In genomic region chr12:65977384-65977783, GRCh38 we compare ENCODE assay signal across 23 cellular contexts.
"Had no signal": no experiment of that assay in that cellular context is flagged by ENCODE, and none has a peak within 500 bp of the region (broad histone marks: within the 10 kb centered on the region; RNA-seq: fewer than 3 reads in every experiment).

No MANE protein-coding gene starts in this region.

- DNase-seq: activated B cell treated with CpG ODN at 0.5 μM for 24 hours; activated CD4-positive, alpha-beta T cell treated with anti-CD3 and anti-CD28 coated beads for 48 hours; activated CD8-positive, alpha-beta T cell treated with anti-CD3 and anti-CD28 coated beads for 36 hours; activated gamma-delta T cell; activated T-cell treated with anti-CD3 and anti-CD28 coated beads, Interleukin-2, amount 50 U/mL, for 48 hours; amygdala; erythroblast; glutamatergic neuron; hypothalamus; kidney glomerular epithelial cell; left ventricle myocardium superior; mesenchymal stem cell; natural killer cell; right cardiac atrium; stimulated activated CD4-positive, alpha-beta T cell treated with anti-CD3 and anti-CD28 coated beads, Interleukin-4, amount 100 ng/mL, for 4 hours; stimulated activated CD8-positive, alpha-beta memory T cell treated with anti-CD3 and anti-CD28 coated beads, Interleukin-4, amount 100 ng/mL, for 48 hours; stimulated activated naive CD8-positive, alpha-beta T cell treated with anti-CD3 and anti-CD28 coated beads, Interleukin-15, Interleukin-2, amounts not matched to agents 100 U/mL and 50 U/mL, for 24 hours had no signal

- H3K9me3 ChIP-seq: suprapubic skin had no signal

- H3K4me3 ChIP-seq: smooth muscle cell, suprapubic skin had no signal

- H3K4me1 ChIP-seq: suprapubic skin had no signal

- H3K36me3 ChIP-seq: suprapubic skin had no signal

- ATAC-seq: activated CD8-positive, alpha-beta T cell treated with anti-CD3 and anti-CD28 coated beads for 36 hours; activated naive CD4-positive, alpha-beta T cell treated with anti-CD3 and anti-CD28 coated beads, Interleukin-2, amount 50 U/mL, for 72 hours; left ventricle myocardium superior; natural killer cell; right cardiac atrium; stimulated activated naive CD8-positive, alpha-beta T cell treated with anti-CD3 and anti-CD28 coated beads, Interleukin-15, Interleukin-2, amounts not matched to agents 100 U/mL and 50 U/mL, for 24 hours had no signal

- H3K27ac Mint-ChIP-seq: activated B cell treated with CpG ODN at 0.5 μM for 24 hours; activated CD8-positive, alpha-beta T cell treated with anti-CD3 and anti-CD28 coated beads for 36 hours; activated naive CD4-positive, alpha-beta T cell treated with anti-CD3 and anti-CD28 coated beads, Interleukin-2, amount 50 U/mL, for 72 hours; brain; natural killer cell; T-helper 2 cell treated with Interferon-gamma antibody and Interleukin-4, amounts not matched to agents 5 μg/mL and 100 μg/mL, for 36 hours; type B pancreatic cell had no signal

- H3K4me3 Mint-ChIP-seq: activated B cell treated with CpG ODN at 0.5 μM for 24 hours; activated CD8-positive, alpha-beta T cell treated with anti-CD3 and anti-CD28 coated beads for 36 hours; brain; natural killer cell; T-helper 2 cell treated with Interferon-gamma antibody and Interleukin-4, amounts not matched to agents 5 μg/mL and 100 μg/mL, for 36 hours; type B pancreatic cell had no signal

- H3K27ac ChIP-seq: suprapubic skin had no signal

- H3K4me1 Mint-ChIP-seq: activated B cell treated with CpG ODN at 0.5 μM for 24 hours, brain, natural killer cell had no signal

- H3K36me3 Mint-ChIP-seq: activated naive CD4-positive, alpha-beta T cell treated with anti-CD3 and anti-CD28 coated beads, Interleukin-2, amount 50 U/mL, for 72 hours; brain; natural killer cell; type B pancreatic cell had no signal

- H3K4me2 ChIP-seq: smooth muscle cell had no signal

- H3K9me3 Mint-ChIP-seq: activated CD8-positive, alpha-beta T cell treated with anti-CD3 and anti-CD28 coated beads for 36 hours; activated naive CD4-positive, alpha-beta T cell treated with anti-CD3 and anti-CD28 coated beads, Interleukin-2, amount 50 U/mL, for 72 hours; natural killer cell; T-helper 2 cell treated with Interferon-gamma antibody and Interleukin-4, amounts not matched to agents 5 μg/mL and 100 μg/mL, for 36 hours had no signal
